Comparison of ENCODE assay signal across 27 cellular contexts in genomic region chr18:13184396-13184795, GRCh38. TPM values are rescaled to one million over a fixed set of nuclear protein-coding genes. Genes with fewer than 3 reads are reported as not detected.
"Had no signal": no experiment of that assay in that cellular context is flagged by ENCODE, and none has a peak within 500 bp of the region (broad histone marks: within the 10 kb centered on the region; RNA-seq: fewer than 3 reads in every experiment).

No MANE protein-coding gene starts in this region.

- H3K27ac Mint-ChIP-seq: activated CD4-positive, alpha-beta memory T cell treated with anti-CD3 and anti-CD28 coated beads, Interleukin-2, amount 10 ng/mL, durations not matched to agents 7 days and 5 days; activated CD4-positive, alpha-beta T cell treated with anti-CD3 and anti-CD28 coated beads, Interleukin-2, amount 10 ng/mL, durations not matched to agents 7 days and 5 days; activated naive CD4-positive, alpha-beta T cell treated with anti-CD3 and anti-CD28 coated beads, Interleukin-2, amount 10 ng/mL, durations not matched to agents 7 days and 5 days; activated T-cell treated with anti-CD3 and anti-CD28 coated beads, Interleukin-2, amount 50 U/mL, for 24 hours; activated T-cell treated with anti-CD3 and anti-CD28 coated beads, Interleukin-2, amount 50 U/mL, for 72 hours; dendritic cell treated with granulocyte-macrophage colony-stimulating factor and Interleukin-4, amounts not matched to agents 40 ng/mL and 50 ng/mL, for 4 days had no signal

- H3K36me3 ChIP-seq: brain microvascular endothelial cell had no signal

- DNase-seq: activated CD4-positive, alpha-beta memory T cell treated with anti-CD3 and anti-CD28 coated beads, Interleukin-2, amount 10 ng/mL, durations not matched to agents 7 days and 5 days; activated CD4-positive, alpha-beta T cell treated with anti-CD3 and anti-CD28 coated beads for 1 hour; activated CD4-positive, alpha-beta T cell treated with anti-CD3 and anti-CD28 coated beads for 4 hours; activated CD4-positive, alpha-beta T cell treated with anti-CD3 and anti-CD28 coated beads, Interleukin-2, amount 10 ng/mL, durations not matched to agents 7 days and 5 days; activated CD4-positive, alpha-beta T cell treated with anti-CD3 and anti-CD28 coated beads, Interleukin-2, amount 50 U/mL, for 4 hours; activated CD4-positive, CD25-positive, alpha-beta regulatory T cell; activated CD8-positive, alpha-beta memory T cell treated with anti-CD3 and anti-CD28 coated beads, Interleukin-2, amount 50 U/mL, for 48 hours; activated gamma-delta T cell; activated naive CD4-positive, alpha-beta T cell; activated naive CD4-positive, alpha-beta T cell treated with anti-CD3 and anti-CD28 coated beads, Interleukin-2, amount 10 ng/mL, durations not matched to agents 7 days and 5 days; activated T-cell treated with anti-CD3 and anti-CD28 coated beads for 4 hours; activated T-cell treated with anti-CD3 and anti-CD28 coated beads, Interleukin-2, amount 50 U/mL, for 24 hours; activated T-cell treated with anti-CD3 and anti-CD28 coated beads, Interleukin-2, amount 50 U/mL, for 72 hours; amniotic stem cell; anterior cingulate cortex; brain microvascular endothelial cell; dorsolateral prefrontal cortex; effector memory CD4-positive, alpha-beta T cell; foreskin fibroblast; head of caudate nucleus; T-helper 2 cell had no signal

- H3K4me3 Mint-ChIP-seq: activated CD4-positive, alpha-beta memory T cell treated with anti-CD3 and anti-CD28 coated beads, Interleukin-2, amount 10 ng/mL, durations not matched to agents 7 days and 5 days; activated CD4-positive, alpha-beta T cell treated with anti-CD3 and anti-CD28 coated beads, Interleukin-2, amount 10 ng/mL, durations not matched to agents 7 days and 5 days; activated naive CD4-positive, alpha-beta T cell treated with anti-CD3 and anti-CD28 coated beads, Interleukin-2, amount 10 ng/mL, durations not matched to agents 7 days and 5 days; activated T-cell treated with anti-CD3 and anti-CD28 coated beads, Interleukin-2, amount 50 U/mL, for 24 hours; activated T-cell treated with anti-CD3 and anti-CD28 coated beads, Interleukin-2, amount 50 U/mL, for 72 hours; central memory CD8-positive, alpha-beta T cell; dendritic cell treated with granulocyte-macrophage colony-stimulating factor and Interleukin-4, amounts not matched to agents 40 ng/mL and 50 ng/mL, for 4 days had no signal

- H3K4me1 Mint-ChIP-seq: central memory CD8-positive, alpha-beta T cell had no signal

- ATAC-seq: activated naive CD4-positive, alpha-beta T cell treated with anti-CD3 and anti-CD28 coated beads, Interleukin-2, amount 50 U/mL, for 72 hours; activated T-cell treated with anti-CD3 and anti-CD28 coated beads, Interleukin-2, amount 50 U/mL, for 72 hours had no signal

- H3K27ac ChIP-seq: brain microvascular endothelial cell, coronary artery, dorsolateral prefrontal cortex, epithelial cell of prostate had no signal

- H3K4me3 ChIP-seq: coronary artery, dorsolateral prefrontal cortex had no signal

- H3K9me3 Mint-ChIP-seq: activated CD4-positive, alpha-beta memory T cell treated with anti-CD3 and anti-CD28 coated beads, Interleukin-2, amount 10 ng/mL, durations not matched to agents 7 days and 5 days; activated CD4-positive, alpha-beta T cell treated with anti-CD3 and anti-CD28 coated beads, Interleukin-2, amount 10 ng/mL, durations not matched to agents 7 days and 5 days; activated naive CD4-positive, alpha-beta T cell treated with anti-CD3 and anti-CD28 coated beads, Interleukin-2, amount 10 ng/mL, durations not matched to agents 7 days and 5 days; activated naive CD4-positive, alpha-beta T cell treated with anti-CD3 and anti-CD28 coated beads, Interleukin-2, amount 50 U/mL, for 72 hours; activated T-cell treated with anti-CD3 and anti-CD28 coated beads, Interleukin-2, amount 50 U/mL, for 24 hours; activated T-cell treated with anti-CD3 and anti-CD28 coated beads, Interleukin-2, amount 50 U/mL, for 72 hours; central memory CD8-positive, alpha-beta T cell; dendritic cell treated with granulocyte-macrophage colony-stimulating factor and Interleukin-4, amounts not matched to agents 40 ng/mL and 50 ng/mL, for 4 days had no signal

- H3K27me3 ChIP-seq: brain microvascular endothelial cell, dorsolateral prefrontal cortex had no signal

- H3K36me3 Mint-ChIP-seq: activated naive CD4-positive, alpha-beta T cell treated with anti-CD3 and anti-CD28 coated beads, Interleukin-2, amount 10 ng/mL, durations not matched to agents 7 days and 5 days; activated naive CD4-positive, alpha-beta T cell treated with anti-CD3 and anti-CD28 coated beads, Interleukin-2, amount 50 U/mL, for 72 hours had no signal

RNA-seq across cellular contexts. Expression of gene LDLRAD4, which starts 34.2 kb away (rescaled TPM):
- total RNA-seq: bronchial epithelial cell had no signal
